ENCODE assay signal across 16 cellular contexts in the genomic region with DNA sequence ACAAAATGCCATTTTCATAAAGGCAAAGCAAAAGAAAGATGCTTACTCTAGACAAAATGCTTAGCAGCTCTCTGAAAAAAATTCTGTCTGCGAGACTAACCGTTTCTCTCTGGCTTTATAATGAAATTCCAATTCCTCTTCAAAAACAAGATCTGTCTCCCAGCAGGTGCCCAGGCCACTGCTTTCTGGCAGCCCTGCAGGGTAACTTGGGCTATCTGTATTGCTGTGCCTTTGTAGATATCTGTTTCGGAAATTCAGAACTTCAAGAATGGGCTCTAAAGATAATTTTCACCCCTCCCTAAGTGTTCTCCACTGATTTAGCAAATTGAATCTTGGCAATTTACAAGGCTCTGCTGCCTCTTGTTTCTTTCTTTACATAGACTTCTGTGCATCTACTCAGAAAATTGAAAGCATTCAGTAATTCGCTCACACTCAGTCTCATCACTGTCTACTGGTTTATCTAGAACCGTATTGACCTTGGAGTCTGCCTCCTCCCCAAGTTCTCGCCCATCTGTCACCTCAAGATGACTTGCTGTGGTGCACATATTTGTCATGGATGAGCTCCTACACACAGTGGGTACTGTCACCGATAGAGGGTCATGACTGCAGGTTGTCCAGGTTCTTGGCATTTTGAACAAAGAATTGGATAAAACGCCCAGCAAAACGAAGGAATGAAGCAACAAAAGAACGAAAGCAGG. TPM values are rescaled to one million over a fixed set of nuclear protein-coding genes. Genes with fewer than 3 reads are reported as not detected.
DNase-seq lines count a peak whose midpoint lies in the region; ATAC-seq, FAIRE-seq and TF ChIP-seq lines count a peak whose summit lies in the region.
"Had no signal": no experiment of that assay in that cellular context is flagged by ENCODE, and none has a peak within 500 bp of the region (broad histone marks: within the 10 kb centered on the region; RNA-seq: fewer than 3 reads in every experiment).

No MANE protein-coding gene starts in this region.

- TF ChIP-seq CTCF in AG10803 (conservative IDR thresholded peaks at IDR 0.05; ENCODE audit: low read length) (no peak), K562 (IDR thresholded peaks at IDR 0.05 in 2 of 3, conservative IDR thresholded peaks at IDR 0.05 in 1 of 3; ENCODE audit: insufficient read depth in 2 of 3, low read depth in 1 of 3, low read length in 3 of 3) (no peak)

- DNase-seq in AG10803 (ENCODE audit: low read depth), result no peak
- DNase-seq in K562 (ENCODE audit: extremely low read depth in 1 of 4, low spot score in 3 of 4), result no peak
- no peak for DNase-seq in naive thymus-derived CD8-positive, alpha-beta T cell
- DNase-seq in NCI-H2081 treated with DMSO at 0.1 percent for 48 hours (lab: John Stamatoyannopoulos, UW), result no peak
- no peak for DNase-seq in NCI-H1436 treated with DMSO at 0.1 percent for 48 hours (lab: John Stamatoyannopoulos, UW)
- no peak for DNase-seq in H54 (ENCODE audit: insufficient read length, low spot score)
- DNase-seq: activated CD4-positive, CD25-positive, alpha-beta regulatory T cell; activated naive CD8-positive, alpha-beta T cell treated with anti-CD3 and anti-CD28 coated beads, Interleukin-2, amount 50 U/mL, for 24 hours; dermis blood vessel endothelial cell; retina; stimulated activated CD4-positive, alpha-beta T cell treated with anti-CD3 and anti-CD28 coated beads, Interleukin-2, amount 100 ng/mL, for 48 hours had no signal

- intact Hi-C loops in K562 (cut with micrococcal nuclease), result no loop called here

- no peak overlapping the region for H3K9ac ChIP-seq in K562 (ENCODE audit: insufficient read depth in 1 of 2, low read depth in 2 of 2, low read length in 2 of 2)

- no peaks in the 10 kb centered on the region for H3K36me3 ChIP-seq in K562 (ENCODE audit: control insufficient read depth, insufficient read depth, low read length)
- H3K36me3 ChIP-seq: HAP-1, vagina had no signal

- TF ChIP-seq EP300 in K562 (IDR thresholded peaks at IDR 0.05; ENCODE audit: low read length), result no peak

- H3K27me3 ChIP-seq in K562 (ENCODE audit: control insufficient read depth in 2 of 2, insufficient read depth in 2 of 2, low read length in 2 of 2), result no peaks in the 10 kb centered on the region
- H3K27me3 ChIP-seq: vagina had no signal

- no peaks in the 10 kb centered on the region for H4K20me1 ChIP-seq in K562 (replicated peaks; ENCODE audit: control insufficient read depth, insufficient read depth, low read length)

- H3K9me3 ChIP-seq in K562 (replicated peaks; ENCODE audit: control insufficient read depth, insufficient read depth, low read depth, low read length), result no peaks in the 10 kb centered on the region
- H3K9me3 ChIP-seq: HAP-1, vagina had no signal

- 6% methylated on average over 10 of the region's 10 CpGs for WGBS in K562 (ENCODE audit: insufficient coverage, low coverage, missing lambda C conversion rate)

- BruUV-seq in K562 (replicated peaks; lab: Mats Ljungman, UMichigan), result no TSS peak

- peak overlapping the region in 1 of 3 donors; percentile 32 for H3K27ac Mint-ChIP-seq in IgD-negative memory B cell
- peak overlapping the region in 7 of 10 donors; percentile 8 to 85 (median 58) for H3K27ac Mint-ChIP-seq in naive thymus-derived CD8-positive, alpha-beta T cell
- H3K27ac Mint-ChIP-seq: activated naive CD8-positive, alpha-beta T cell treated with anti-CD3 and anti-CD28 coated beads, Interleukin-2, amount 50 U/mL, for 24 hours had no signal

- peak overlapping the region; percentile 22 to 88 (median 72) for H3K4me3 Mint-ChIP-seq in IgD-negative memory B cell
- H3K4me3 Mint-ChIP-seq in naive thymus-derived CD8-positive, alpha-beta T cell, result no peak overlapping the region
- H3K4me3 Mint-ChIP-seq: activated naive CD8-positive, alpha-beta T cell treated with anti-CD3 and anti-CD28 coated beads, Interleukin-2, amount 50 U/mL, for 24 hours had no signal

- POLR2A ChIA-PET in K562 (lab: Yijun Ruan, JAX), result interaction anchor here (0.8 kb wide), 1 partner anchor 13 kb away, joined by 3 read pairs; no protein-coding TSS in a partner anchor
- POLR2A ChIA-PET in naive thymus-derived CD8-positive, alpha-beta T cell (lab: Charles Lee), result no interaction called here

- H3K27me3 Mint-ChIP-seq in IgD-negative memory B cell, result no peaks in the 10 kb centered on the region
- H3K27me3 Mint-ChIP-seq in naive thymus-derived CD8-positive, alpha-beta T cell, result no peaks in the 10 kb centered on the region
- H3K27me3 Mint-ChIP-seq: activated naive CD8-positive, alpha-beta T cell treated with anti-CD3 and anti-CD28 coated beads, Interleukin-2, amount 50 U/mL, for 24 hours had no signal

- no peak for TF ChIP-seq RAD21 in K562 (CRISPR knock-in tag; conservative IDR thresholded peaks at IDR 0.05 in 1 of 2, IDR thresholded peaks at IDR 0.05 in 1 of 2)

- in situ Hi-C loops in K562 (cut with MboI), result no loop called here

- CTCF ChIA-PET in K562 (lab: Yijun Ruan, JAX; ENCODE audit: low intra/inter-chr PET ratio), result no interaction called here

- peaks cover 24 to 33% (median 25%) of the 10 kb centered on the region in 3 donors for H3K4me1 Mint-ChIP-seq in IgD-negative memory B cell
- H3K4me1 Mint-ChIP-seq in naive thymus-derived CD8-positive, alpha-beta T cell, result peaks cover 16 to 35% (median 30%) of the 10 kb centered on the region in 4 donors

- no peak overlapping the region for H3K27ac ChIP-seq in K562 (ENCODE audit: extremely low read depth, low read depth, low read length)

- no peak overlapping the region for H2AFZ ChIP-seq in K562 (ENCODE audit: low read depth, low read length)

- H3K36me3 Mint-ChIP-seq in IgD-negative memory B cell, result no peaks in the 10 kb centered on the region
- no peaks in the 10 kb centered on the region for H3K36me3 Mint-ChIP-seq in naive thymus-derived CD8-positive, alpha-beta T cell

- H3K4me3 ChIP-seq in AG10803 (ENCODE audit: low read length) (peak overlapping the region; percentile 1; the same call in 1 of the 2 replicates), K562 (no peak overlapping the region)
- H3K4me3 ChIP-seq: HAP-1 had no signal

- no peaks in the 10 kb centered on the region for H3K79me2 ChIP-seq in K562 (ENCODE audit: control insufficient read depth, insufficient read depth, low read length)

- H3K4me2 ChIP-seq in K562 (ENCODE audit: insufficient read depth, low read length), result no peak overlapping the region

- FAIRE-seq in K562 (lab: Jason Lieb, UNC), result no peak
- no peak for FAIRE-seq in H54 (lab: Jason Lieb, UNC)

- H3K4me1 ChIP-seq in K562 (replicated peaks in 1 of 2; ENCODE audit: control insufficient read depth in 2 of 2, insufficient read depth in 2 of 2, low read length in 2 of 2), result no peaks in the 10 kb centered on the region
- H3K4me1 ChIP-seq: HAP-1, vagina had no signal

- ATAC-seq in K562, result no peak; the same call in 1 of the 3 replicates
- ATAC-seq in naive thymus-derived CD8-positive, alpha-beta T cell, result no peak
- no peak for ATAC-seq in GM18517 (IDR thresholded peaks at IDR 0.05; ENCODE audit: unreplicated experiment)

- TF ChIP-seq POLR2A in K562 (conservative IDR thresholded peaks at IDR 0.05) (no peak), H54 (IDR thresholded peaks at IDR 0.05; ENCODE audit: low read depth, low read length) (no peak)

- H3K9me1 ChIP-seq in K562 (ENCODE audit: control insufficient read depth, insufficient read depth, low read length), result no peaks in the 10 kb centered on the region

- peaks cover 0 to under 1% (median 0%) of the 10 kb centered on the region in 3 donors for H3K9me3 Mint-ChIP-seq in IgD-negative memory B cell
- H3K9me3 Mint-ChIP-seq in naive thymus-derived CD8-positive, alpha-beta T cell, result peaks cover 0 to 3% (median 0%) of the 10 kb centered on the region in 9 donors
- H3K9me3 Mint-ChIP-seq: activated naive CD8-positive, alpha-beta T cell treated with anti-CD3 and anti-CD28 coated beads, Interleukin-2, amount 50 U/mL, for 24 hours had no signal

RNA-seq across cellular contexts. Expression of gene FABP7, which starts 26.4 kb away (rescaled TPM):
- not detected for polyA plus RNA-seq in IgD-negative memory B cell
- not detected in 2 replicates for total RNA-seq in K562 (2011; cell fraction: chromatin; rRNA removed; ENCODE audit: low replicate concordance)
- total RNA-seq in K562 (2011; cell fraction: nucleolus; rRNA removed), result not detected in 2 replicates
- not detected in 2 replicates for total RNA-seq in K562 (2011; cell fraction: nucleoplasm; rRNA removed)
- not detected in 2 replicates for total RNA-seq in K562 (2014; rRNA removed)
- total RNA-seq in K562 (2014; rRNA removed; fragmentation: Illumina TruSeq; extraction: Trizol), result not detected in 2 replicates
- not detected in 2 replicates for total RNA-seq in K562 (2015; rRNA removed; fragmentation: Illumina TruSeq; extraction: Trizol)
- not detected in 2 replicates for total RNA-seq in K562 (2021)
- not detected in 2 replicates for polyA plus RNA-seq in K562 (2011; rRNA removed)
- polyA plus RNA-seq in K562 (2011; cell fraction: cytosol; rRNA removed), result not detected in 2 replicates
- polyA plus RNA-seq in K562 (2011; cell fraction: nucleus; rRNA removed), result not detected in 2 replicates
- not detected in 2 replicates for polyA plus RNA-seq in K562 (2012)
- polyA plus RNA-seq in K562 (2014; fragmentation: Illumina TruSeq; extraction: Trizol), result not detected in 2 replicates
- polyA plus RNA-seq in K562 (2014; fragmentation: Nextera tagmentation; extraction: Ambion mirVana), result under 1 TPM; 0.07 to 0.14 TPM
- polyA plus RNA-seq in K562 (2014; rRNA removed), result not detected in 2 replicates
- polyA minus RNA-seq in K562 (2011; rRNA and poly(A)+ RNA removed), result not detected in 2 replicates
- not detected in 2 replicates for polyA minus RNA-seq in K562 (2011; cell fraction: cytosol; rRNA and poly(A)+ RNA removed)
- not detected in 2 replicates for polyA minus RNA-seq in K562 (2011; cell fraction: nucleus; rRNA and poly(A)+ RNA removed)
- not detected for total RNA-seq in naive thymus-derived CD8-positive, alpha-beta T cell
- not detected for polyA plus RNA-seq in naive thymus-derived CD8-positive, alpha-beta T cell
- total RNA-seq: dermis blood vessel endothelial cell, mucosa of gallbladder, vagina had no signal

RNA-seq across cellular contexts. Expression of gene SMPDL3A, which starts 35.9 kb away (rescaled TPM):
- polyA plus RNA-seq in IgD-negative memory B cell (1.4 TPM), K562 (2011; rRNA removed) (0.28 and 0.65 TPM in 2 replicates), K562 (2014; fragmentation: Illumina TruSeq; extraction: Trizol) (0.43 and 0.64 TPM in 2 replicates), K562 (2014; fragmentation: Nextera tagmentation; extraction: Ambion mirVana) (under 1 TPM; 0.14 to 0.27 TPM), K562 (2014; rRNA removed) (0.34 and 1.1 TPM in 2 replicates)
- total RNA-seq in K562 (2011; cell fraction: chromatin; rRNA removed; ENCODE audit: low replicate concordance), result 0.25 and 3.2 TPM in 2 replicates
- total RNA-seq in K562 (2011; cell fraction: nucleolus; rRNA removed), result 0.17 and 0.53 TPM in 2 replicates
- total RNA-seq in K562 (2011; cell fraction: nucleoplasm; rRNA removed), result 0.44 and 0.92 TPM in 2 replicates
- total RNA-seq in K562 (2014; rRNA removed) (0.23 and 0.53 TPM in 2 replicates), K562 (2014; rRNA removed; fragmentation: Illumina TruSeq; extraction: Trizol) (0.87 and 0.99 TPM in 2 replicates), K562 (2015; rRNA removed; fragmentation: Illumina TruSeq; extraction: Trizol) (0.49 and 0.54 TPM in 2 replicates), K562 (2021) (0.81 and 0.91 TPM in 2 replicates)
- polyA plus RNA-seq in K562 (2011; cell fraction: cytosol; rRNA removed), result 0.22 and 0.63 TPM in 2 replicates
- polyA plus RNA-seq in K562 (2011; cell fraction: nucleus; rRNA removed), result 0.34 and 0.63 TPM in 2 replicates
- polyA plus RNA-seq in K562 (2012), result 0.64 and 1.3 TPM in 2 replicates
- polyA minus RNA-seq in K562 (2011; rRNA and poly(A)+ RNA removed), result 0.25 and 0.45 TPM in 2 replicates
- not detected in 2 replicates for polyA minus RNA-seq in K562 (2011; cell fraction: cytosol; rRNA and poly(A)+ RNA removed)
- 0.54 TPM in 1 of 2 replicates, not detected in the other for polyA minus RNA-seq in K562 (2011; cell fraction: nucleus; rRNA and poly(A)+ RNA removed)
- total RNA-seq in naive thymus-derived CD8-positive, alpha-beta T cell, result under 1 TPM in 1 of 2 experiments, not detected in 1; 0.21 TPM
- not detected for polyA plus RNA-seq in naive thymus-derived CD8-positive, alpha-beta T cell

Comparison
In these comparisons a context has a peak if more than half of its experiments do, and no peak if none do; other contexts are left out.
1. H3K4me3 Mint-ChIP-seq: peak in IgD-negative memory B cell (4 of 4); none in naive thymus-derived CD8-positive, alpha-beta T cell (0 of 10).